ENCODE assay signal across 8 cellular contexts in genomic region chr10:51699145-51699474, GRCh38. TPM values are rescaled to one million over a fixed set of nuclear protein-coding genes. Genes with fewer than 3 reads are reported as not detected.
DNase-seq lines count a peak whose midpoint lies in the region; ATAC-seq and TF ChIP-seq lines count a peak whose summit lies in the region.

No MANE protein-coding gene starts in this region.

- BruUV-seq in OCI-LY7 (replicated peaks; lab: Mats Ljungman, UMichigan): TSS peak; percentile 69

- H3K9me3 Mint-ChIP-seq in endodermal cell: no peaks in the 10 kb centered on the region
- H3K9me3 Mint-ChIP-seq in nephron progenitor cell: no peaks in the 10 kb centered on the region

- POLR2A ChIA-PET in OCI-LY7 (lab: Charles Lee): interaction anchor here (0.7 kb wide), 1 partner anchor 75 kb away, joined by 3 read pairs; no protein-coding TSS in a partner anchor

- H3K4me3 ChIP-seq in OCI-LY7 (ENCODE audit: low read depth, low read length, poor library complexity, severe bottlenecking) (peak overlapping the region; percentile 97), endodermal cell (ENCODE audit: low read length) (peak overlapping the region; percentile 97)

- H3K4me1 ChIP-seq in OCI-LY7 (ENCODE audit: insufficient read depth, low read length, poor library complexity, severe bottlenecking) (peaks cover 36% of the 10 kb centered on the region), endodermal cell (ENCODE audit: control insufficient read depth, insufficient read depth, low read length) (peaks cover 9% of the 10 kb centered on the region)

- H3K4me1 Mint-ChIP-seq in endodermal cell (peaks cover 32% of the 10 kb centered on the region), nephron progenitor cell (peaks cover 52% of the 10 kb centered on the region)

- peak overlapping the region; percentile 100 for H3K27ac Mint-ChIP-seq in endodermal cell
- H3K27ac Mint-ChIP-seq in nephron progenitor cell: peak overlapping the region; percentile 100

- H3K9me2 ChIP-seq in OCI-LY7 (ENCODE audit: insufficient read depth, low read length): no peaks in the 10 kb centered on the region

- H2AFZ ChIP-seq in OCI-LY7 (ENCODE audit: low read length): peak overlapping the region; percentile 97

- ATAC-seq in GM18861 (IDR thresholded peaks at IDR 0.05; ENCODE audit: unreplicated experiment) (peak; percentile 17), HG02623 (IDR thresholded peaks at IDR 0.05; ENCODE audit: unreplicated experiment) (peak; percentile 24)

- H3K27me3 Mint-ChIP-seq in endodermal cell (ENCODE audit: insufficient read depth) (no peaks in the 10 kb centered on the region), nephron progenitor cell (ENCODE audit: low read depth, poor library complexity) (no peaks in the 10 kb centered on the region)

- 1% methylated on average over 11 to 14 of the region's 14 CpGs for WGBS in endodermal cell (ENCODE audit: insufficient coverage in 1 of 2, insufficient read length in 1 of 2), 2 experiments

- H3K36me3 Mint-ChIP-seq in endodermal cell (ENCODE audit: low read depth): peaks cover 10% of the 10 kb centered on the region
- H3K36me3 Mint-ChIP-seq in nephron progenitor cell (ENCODE audit: low read depth): peaks cover 26% of the 10 kb centered on the region

- peaks cover 44% of the 10 kb centered on the region for H4K20me1 ChIP-seq in OCI-LY7 (ENCODE audit: insufficient read depth, low read length)

- H3K27ac ChIP-seq in OCI-LY7 (ENCODE audit: low read depth, low read length, poor library complexity, severe bottlenecking) (peak overlapping the region; percentile 73), endodermal cell (ENCODE audit: low read depth, low read length) (peak overlapping the region; percentile 98)

- H3K4me2 ChIP-seq in OCI-LY7 (ENCODE audit: low read length): peak overlapping the region; percentile 85

- peaks cover 42% of the 10 kb centered on the region for H3K36me3 ChIP-seq in OCI-LY7 (ENCODE audit: insufficient read depth, low read length)
- H3K36me3 ChIP-seq in endodermal cell (ENCODE audit: control insufficient read depth, insufficient read depth, low read length): peaks cover 27% of the 10 kb centered on the region

- no peaks in the 10 kb centered on the region for H3K27me3 ChIP-seq in endodermal cell (ENCODE audit: control insufficient read depth, insufficient read depth, low read length, poor library complexity, severe bottlenecking)

- TF ChIP-seq CTCF in OCI-LY7 (conservative IDR thresholded peaks at IDR 0.05; ENCODE audit: low read length) (no peak), endodermal cell (conservative IDR thresholded peaks at IDR 0.05) (no peak), nephron progenitor cell (IDR thresholded peaks at IDR 0.05) (no peak)

- peaks cover 37% of the 10 kb centered on the region for H3K79me2 ChIP-seq in OCI-LY7 (ENCODE audit: insufficient read depth, low read depth, low read length)

- CTCF ChIA-PET in OCI-LY7 (lab: Charles Lee; ENCODE audit: unreplicated experiment): no interaction called here

- H3K9me3 ChIP-seq in OCI-LY7 (ENCODE audit: low read length) (no peaks in the 10 kb centered on the region), endodermal cell (ENCODE audit: control insufficient read depth, low read length) (no peaks in the 10 kb centered on the region)

- H3K4me3 Mint-ChIP-seq in endodermal cell: peak overlapping the region; percentile 98
- H3K4me3 Mint-ChIP-seq in nephron progenitor cell: peak overlapping the region; percentile 100

- DNase-seq in OCI-LY7 (ENCODE audit: low spot score) (no peak), endodermal cell (no peak), nephron progenitor cell (no peak), germinal center (ENCODE audit: low spot score) (no peak), NCI-H2196 (lab: John Stamatoyannopoulos, UW; ENCODE audit: unreplicated experiment) (no peak), glomerular visceral epithelial cell (ENCODE audit: extremely low spot score) (no peak)

- H3K9ac ChIP-seq in endodermal cell (ENCODE audit: extremely low read depth, low read length, poor library complexity, severe bottlenecking): peak overlapping the region; percentile 96

- intact Hi-C loops in OCI-LY7 (cut with micrococcal nuclease; ENCODE audit: unreplicated experiment): no loop called here

RNA-seq across cellular contexts. Expression of gene CSTF2T, which starts 0.3 kb away (rescaled TPM):
- 32.8 and 33.3 TPM in 2 replicates for total RNA-seq in OCI-LY7 (2014; rRNA removed; shearing (Covaris generic))
- total RNA-seq in OCI-LY7 (2022) (27.1 and 28.8 TPM in 2 replicates), endodermal cell (10 to 100 TPM; 26.9 to 32.9 TPM)
- 24.9 TPM for polyA plus RNA-seq in endodermal cell (2013, experiment 1 of 2)
- polyA plus RNA-seq in endodermal cell (2013, experiment 2 of 2): 22.3 TPM
